ENCODE assay signal across 1 cellular context in the genomic region with DNA sequence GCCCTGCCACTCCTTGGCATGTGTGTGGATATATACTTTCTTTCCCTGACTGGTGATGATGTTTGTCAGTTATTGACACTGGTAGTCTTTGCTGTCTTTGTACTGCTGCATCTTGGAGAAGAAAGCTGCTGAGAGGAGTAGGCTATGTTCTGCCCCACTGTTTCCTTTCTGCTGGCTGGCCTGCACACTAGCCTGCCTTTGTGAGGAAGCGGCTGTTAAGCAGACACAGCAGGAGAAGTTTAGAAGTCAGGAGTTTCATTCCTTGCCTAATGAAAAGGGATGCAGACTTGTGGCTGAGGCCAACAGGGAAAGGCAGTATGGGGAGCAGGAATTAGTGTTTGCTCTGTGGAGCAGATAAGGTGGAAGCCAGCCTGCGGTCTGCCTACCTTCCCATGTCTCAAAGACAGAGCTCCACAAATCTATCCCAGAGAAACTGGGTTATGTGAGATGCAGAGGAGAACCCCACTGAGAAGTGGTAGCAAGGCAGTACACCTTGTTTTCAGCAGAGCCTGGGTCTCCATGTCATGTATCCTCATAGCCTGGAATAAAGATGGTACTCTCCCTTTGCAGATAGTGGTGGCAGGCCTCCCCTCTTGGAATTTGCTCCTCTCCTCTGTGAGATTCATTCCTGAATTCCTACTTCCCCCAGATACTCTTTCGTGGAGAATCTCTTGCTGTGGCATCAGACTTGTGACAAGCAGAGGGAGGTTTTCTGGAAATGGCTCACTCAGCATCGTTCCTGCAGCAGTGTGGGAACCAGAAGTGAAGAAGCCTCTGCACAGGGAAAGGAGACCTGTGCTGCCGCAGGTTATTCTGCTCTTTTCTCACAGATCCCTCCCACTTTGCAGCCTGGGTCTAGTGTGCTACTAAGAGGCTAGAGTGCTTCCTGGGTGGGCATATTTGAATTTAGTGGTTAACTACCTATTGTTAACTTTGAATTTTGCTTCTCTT.
TF ChIP-seq lines count a peak whose summit lies in the region.

No MANE protein-coding gene starts in this region.

TF ChIP-seq in HepG2, 621 proteins besides CTCF, POLR2A, EP300 and RAD21 (continued from another document):
- TF ChIP-seq, protein P1, sequence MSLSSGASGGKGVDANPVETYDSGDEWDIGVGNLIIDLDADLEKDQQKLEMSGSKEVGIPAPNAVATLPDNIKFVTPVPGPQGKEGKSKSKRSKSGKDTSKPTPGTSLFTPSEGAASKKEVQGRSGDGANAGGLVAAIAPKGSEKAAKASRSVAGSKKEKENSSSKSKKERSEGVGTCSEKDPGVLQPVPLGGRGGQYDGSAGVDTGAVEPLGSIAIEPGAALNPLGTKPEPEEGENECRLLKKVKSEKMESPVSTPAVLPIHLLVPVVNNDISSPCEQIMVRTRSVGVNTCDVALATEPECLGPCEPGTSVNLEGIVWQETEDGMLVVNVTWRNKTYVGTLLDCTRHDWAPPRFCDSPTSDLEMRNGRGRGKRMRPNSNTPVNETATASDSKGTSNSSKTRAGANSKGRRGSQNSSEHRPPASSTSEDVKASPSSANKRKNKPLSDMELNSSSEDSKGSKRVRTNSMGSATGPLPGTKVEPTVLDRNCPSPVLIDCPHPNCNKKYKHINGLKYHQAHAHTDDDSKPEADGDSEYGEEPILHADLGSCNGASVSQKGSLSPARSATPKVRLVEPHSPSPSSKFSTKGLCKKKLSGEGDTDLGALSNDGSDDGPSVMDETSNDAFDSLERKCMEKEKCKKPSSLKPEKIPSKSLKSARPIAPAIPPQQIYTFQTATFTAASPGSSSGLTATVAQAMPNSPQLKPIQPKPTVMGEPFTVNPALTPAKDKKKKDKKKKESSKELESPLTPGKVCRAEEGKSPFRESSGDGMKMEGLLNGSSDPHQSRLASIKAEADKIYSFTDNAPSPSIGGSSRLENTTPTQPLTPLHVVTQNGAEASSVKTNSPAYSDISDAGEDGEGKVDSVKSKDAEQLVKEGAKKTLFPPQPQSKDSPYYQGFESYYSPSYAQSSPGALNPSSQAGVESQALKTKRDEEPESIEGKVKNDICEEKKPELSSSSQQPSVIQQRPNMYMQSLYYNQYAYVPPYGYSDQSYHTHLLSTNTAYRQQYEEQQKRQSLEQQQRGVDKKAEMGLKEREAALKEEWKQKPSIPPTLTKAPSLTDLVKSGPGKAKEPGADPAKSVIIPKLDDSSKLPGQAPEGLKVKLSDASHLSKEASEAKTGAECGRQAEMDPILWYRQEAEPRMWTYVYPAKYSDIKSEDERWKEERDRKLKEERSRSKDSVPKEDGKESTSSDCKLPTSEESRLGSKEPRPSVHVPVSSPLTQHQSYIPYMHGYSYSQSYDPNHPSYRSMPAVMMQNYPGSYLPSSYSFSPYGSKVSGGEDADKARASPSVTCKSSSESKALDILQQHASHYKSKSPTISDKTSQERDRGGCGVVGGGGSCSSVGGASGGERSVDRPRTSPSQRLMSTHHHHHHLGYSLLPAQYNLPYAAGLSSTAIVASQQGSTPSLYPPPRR (CRISPR knock-in tag; IDR thresholded peaks at IDR 0.05; ENCODE audit: borderline replicate concordance) = no peak
TF ChIP-seq in HepG2: peak in this region for 0.
